ENCODE assay signal across 26 cellular contexts in the genomic region with DNA sequence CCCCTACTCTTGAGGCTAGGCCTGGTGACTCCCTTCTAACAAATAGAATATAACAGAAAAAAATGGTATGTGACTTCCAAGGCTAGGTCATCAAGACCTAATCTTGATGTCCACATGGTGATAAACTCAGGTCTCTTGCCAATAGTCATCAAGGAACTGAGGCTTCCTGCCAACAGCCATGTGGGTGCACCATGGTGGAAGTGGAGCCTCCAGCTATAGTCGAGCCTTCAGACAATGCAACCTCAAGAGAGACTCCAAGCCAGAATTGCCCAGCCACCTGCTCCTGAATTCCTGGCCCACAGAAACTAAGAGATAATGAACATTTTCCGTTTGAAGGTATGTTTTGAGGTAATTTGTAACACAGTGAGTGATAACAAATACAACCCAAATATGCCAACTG.
"Had no signal": no experiment of that assay in that cellular context is flagged by ENCODE, and none has a peak within 500 bp of the region (broad histone marks: within the 10 kb centered on the region; RNA-seq: fewer than 3 reads in every experiment).

No MANE protein-coding gene starts in this region.

- H3K36me3 ChIP-seq: breast epithelium, uterus had no signal

- H3K9me3 Mint-ChIP-seq: activated CD4-positive, alpha-beta T cell treated with anti-CD3 and anti-CD28 coated beads, Interleukin-2, amount 10 ng/mL, durations not matched to agents 24 days and 14 days; activated naive CD8-positive, alpha-beta T cell treated with anti-CD3 and anti-CD28 coated beads, Interleukin-2, amount 10 ng/mL, durations not matched to agents 7 days and 5 days; activated T-helper 2 cell treated with anti-CD3 and anti-CD28 coated beads, Interferon-gamma antibody, Interleukin-2, Interleukin-4, amounts not matched to agents 10 μg/mL and 5 μg/mL and 100 μg/mL, durations not matched to agents 14 hours and 24 hours and 36 hours; neural crest cell; stimulated activated memory B cell treated with anti-CD40 and anti-IgM and Interleukin-4, amounts not matched to agents 10 μg/mL and 1 μg/mL and 100 μg/mL, for 72 hours had no signal

- DNase-seq: activated CD4-positive, alpha-beta T cell treated with anti-CD3 and anti-CD28 coated beads, Interleukin-2, amount 10 ng/mL, durations not matched to agents 24 days and 14 days; activated naive CD4-positive, alpha-beta T cell; activated naive CD8-positive, alpha-beta T cell treated with anti-CD3 and anti-CD28 coated beads, Interleukin-2, amount 10 ng/mL, durations not matched to agents 7 days and 5 days; activated T-cell treated with anti-CD3 and anti-CD28 coated beads, Interleukin-2, amount 50 U/mL, for 1 hour; amniotic stem cell; cerebellar nuclear complex; cortex of kidney; effector CD4-positive, alpha-beta T cell; foreskin keratinocyte; lower lobe of right lung; mesendoderm; mucosa of descending colon; sigmoid colon; stimulated activated CD4-positive, alpha-beta T cell treated with anti-CD3 and anti-CD28 coated beads, Interleukin-15, amount 100 ng/mL, for 24 hours; stomach; transverse colon; uterus had no signal

- H3K27me3 ChIP-seq: breast epithelium, foreskin keratinocyte, sigmoid colon, stomach, suprapubic skin, transverse colon, uterus had no signal

- H3K27me3 Mint-ChIP-seq: activated CD4-positive, alpha-beta T cell treated with anti-CD3 and anti-CD28 coated beads, Interleukin-2, amount 10 ng/mL, durations not matched to agents 24 days and 14 days; activated naive CD8-positive, alpha-beta T cell treated with anti-CD3 and anti-CD28 coated beads, Interleukin-2, amount 10 ng/mL, durations not matched to agents 7 days and 5 days; stimulated activated memory B cell treated with anti-CD40 and anti-IgM and Interleukin-4, amounts not matched to agents 10 μg/mL and 1 μg/mL and 100 μg/mL, for 72 hours had no signal

- H3K9me3 ChIP-seq: breast epithelium, lower lobe of right lung, mucosa of descending colon, sigmoid colon, stomach, suprapubic skin, transverse colon, uterus had no signal

- H3K4me2 ChIP-seq: smooth muscle cell had no signal

- H3K27ac Mint-ChIP-seq: activated CD4-positive, alpha-beta T cell treated with anti-CD3 and anti-CD28 coated beads, Interleukin-2, amount 10 ng/mL, durations not matched to agents 24 days and 14 days; activated naive CD8-positive, alpha-beta T cell treated with anti-CD3 and anti-CD28 coated beads, Interleukin-2, amount 10 ng/mL, durations not matched to agents 7 days and 5 days; activated T-helper 2 cell treated with anti-CD3 and anti-CD28 coated beads, Interferon-gamma antibody, Interleukin-2, Interleukin-4, amounts not matched to agents 10 μg/mL and 5 μg/mL and 100 μg/mL, durations not matched to agents 14 hours and 24 hours and 36 hours; stimulated activated memory B cell treated with anti-CD40 and anti-IgM and Interleukin-4, amounts not matched to agents 10 μg/mL and 1 μg/mL and 100 μg/mL, for 72 hours had no signal

- H3K27ac ChIP-seq: breast epithelium, foreskin keratinocyte, lower lobe of right lung, sigmoid colon, stomach, suprapubic skin, transverse colon, uterus, VCaP had no signal

- H3K4me1 ChIP-seq: breast epithelium, foreskin keratinocyte, sigmoid colon, stomach, transverse colon, uterus had no signal

- H3K4me3 Mint-ChIP-seq: activated CD4-positive, alpha-beta T cell treated with anti-CD3 and anti-CD28 coated beads, Interleukin-2, amount 10 ng/mL, durations not matched to agents 24 days and 14 days; activated naive CD8-positive, alpha-beta T cell treated with anti-CD3 and anti-CD28 coated beads, Interleukin-2, amount 10 ng/mL, durations not matched to agents 7 days and 5 days; neural crest cell; stimulated activated memory B cell treated with anti-CD40 and anti-IgM and Interleukin-4, amounts not matched to agents 10 μg/mL and 1 μg/mL and 100 μg/mL, for 72 hours had no signal

- H3K4me3 ChIP-seq: breast epithelium, lower lobe of right lung, mucosa of descending colon, sigmoid colon, smooth muscle cell, stomach, suprapubic skin, transverse colon, uterus had no signal

- ATAC-seq: activated CD4-positive, CD25-positive, alpha-beta regulatory T cell treated with anti-CD3 and anti-CD28 coated beads, Interleukin-2, amount 50 U/mL, for 24 hours; foreskin keratinocyte; left lobe of liver; lower lobe of right lung; stimulated activated memory B cell treated with anti-CD40 and anti-IgM and Interleukin-4, amounts not matched to agents 10 μg/mL and 1 μg/mL and 100 μg/mL, for 72 hours had no signal
